In the genomic region with DNA sequence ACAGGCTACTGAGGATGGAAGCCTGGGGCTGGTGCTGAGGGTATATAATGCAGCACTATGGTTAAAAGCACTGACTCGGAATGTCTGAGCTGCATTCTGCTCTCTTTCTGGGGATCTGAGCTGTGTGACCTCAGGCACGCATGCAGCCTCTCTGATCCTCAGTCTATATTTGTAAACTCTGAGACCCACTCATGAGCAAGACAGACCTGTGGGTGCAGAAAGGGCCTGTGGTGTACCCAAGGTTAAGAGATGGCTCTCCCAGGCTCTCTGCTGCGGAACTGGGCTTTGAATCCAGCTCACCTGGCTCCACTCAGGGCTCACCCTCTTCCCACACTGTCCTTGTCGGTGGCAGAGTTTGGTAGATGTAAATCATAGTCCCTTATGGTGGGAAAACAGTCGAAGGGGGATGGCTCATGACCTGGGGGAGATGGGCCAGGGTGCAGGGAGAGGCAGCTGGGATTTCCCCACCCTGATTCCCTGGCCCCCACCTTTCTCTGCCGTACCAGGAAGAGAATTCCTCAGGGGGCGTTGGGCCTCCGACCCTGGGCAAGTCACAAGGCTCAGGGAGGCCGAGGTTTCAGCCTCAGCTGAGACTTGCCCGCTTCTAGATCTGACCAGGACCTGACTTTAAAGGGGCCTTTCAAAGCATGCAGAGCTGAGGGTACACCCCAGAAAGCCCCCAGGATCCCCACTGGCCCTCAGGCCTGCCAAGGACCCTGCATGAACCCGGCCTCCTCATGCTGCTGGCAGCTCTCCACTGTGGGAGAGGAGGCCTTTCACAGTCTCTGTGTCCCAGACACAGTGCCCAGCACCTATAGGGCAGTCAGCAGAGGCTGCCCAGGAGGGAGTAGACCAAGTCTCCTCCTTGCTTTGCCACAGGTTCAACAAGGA, we compare ENCODE assay signal across 17 cellular contexts.
A peak's percentile ranks its signal among the peaks of the same experiment; 100 is the strongest.
DNase-seq lines count a peak whose midpoint lies in the region; ATAC-seq and TF ChIP-seq lines count a peak whose summit lies in the region.
"Had no signal": no experiment of that assay in that cellular context is flagged by ENCODE, and none has a peak within 500 bp of the region (broad histone marks: within the 10 kb centered on the region; RNA-seq: fewer than 3 reads in every experiment).

No MANE protein-coding gene starts in this region.

- ATAC-seq in left ventricle myocardium superior = no peak
- ATAC-seq: stimulated activated effector memory CD8-positive, alpha-beta T cell treated with anti-CD3 and anti-CD28 coated beads, Interleukin-12 subunit alpha, Interleukin-12 subunit beta, amount 100 ng/mL, for 72 hours; WTC11 had no signal

- H4K20me1 ChIP-seq in smooth muscle cell (ENCODE audit: low read depth) = no peaks in the 10 kb centered on the region

- TF ChIP-seq POLR2A in esophagus muscularis mucosa (IDR thresholded peaks at IDR 0.05; ENCODE audit: low read depth) = no peak
- no peak for TF ChIP-seq POLR2A in ovary (IDR thresholded peaks at IDR 0.05)

- no peaks in the 10 kb centered on the region for H3K9me3 ChIP-seq in right atrium auricular region
- no peaks in the 10 kb centered on the region for H3K9me3 ChIP-seq in esophagus muscularis mucosa
- no peaks in the 10 kb centered on the region for H3K9me3 ChIP-seq in ovary
- H3K9me3 ChIP-seq in BE2C = no peaks in the 10 kb centered on the region
- no peaks in the 10 kb centered on the region for H3K9me3 ChIP-seq in smooth muscle cell (replicated peaks; ENCODE audit: low read depth)

- H3K9ac ChIP-seq in smooth muscle cell (ENCODE audit: low read depth) = no peak overlapping the region

- intact Hi-C loops in left ventricle myocardium superior (cut with micrococcal nuclease) = no loop called here
- intact Hi-C loops in esophagus muscularis mucosa (cut with DNase I) = no loop called here
- intact Hi-C loops in ovary (cut with DNase I) = loop anchor here in 1 of 4 donors (5.0 kb wide), 1 partner anchor 89 kb away; a partner anchor contains a TSS

- peak; percentile 36 for DNase-seq in right atrium auricular region (ENCODE audit: low spot score)
- DNase-seq in left ventricle myocardium superior = no peak
- DNase-seq in esophagus muscularis mucosa (ENCODE audit: extremely low spot score) = no peak
- peak in 3 of 5 donors; percentile 10 to 18 (median 16) for DNase-seq in ovary
- DNase-seq in central memory CD4-positive, alpha-beta T cell = no peak
- no peak for DNase-seq in BE2C
- no peak for DNase-seq in smooth muscle cell (lab: John Stamatoyannopoulos, UW; ENCODE audit: unreplicated experiment)
- no peak for DNase-seq in DMS53 (lab: John Stamatoyannopoulos, UW)
- DNase-seq: activated CD4-positive, alpha-beta memory T cell treated with anti-CD3 and anti-CD28 coated beads, Interleukin-2, amount 10 ng/mL, durations not matched to agents 7 days and 5 days; effector CD4-positive, alpha-beta T cell; NCI-H1417; NCI-H526; SIG-M5; T-helper 2 cell; trophoblast cell had no signal

- 67% methylated on average over 10 of the region's 11 CpGs for WGBS in esophagus muscularis mucosa
- WGBS in ovary, 3 donors = 69 to 76% (median 72%) methylated on average over 10 to 11 of the region's 11 CpGs
- 84% methylated on average over 11 of the region's 11 CpGs for WGBS in smooth muscle cell (ENCODE audit: low lambda C conversion rate)

- H2AFZ ChIP-seq in smooth muscle cell (ENCODE audit: low read depth) = no peak overlapping the region

- H3K4me2 ChIP-seq in smooth muscle cell = no peak overlapping the region

- H3K36me3 ChIP-seq in right atrium auricular region = no peaks in the 10 kb centered on the region
- peaks cover 0 to 20% (median 0%) of the 10 kb centered on the region in 4 donors for H3K36me3 ChIP-seq in esophagus muscularis mucosa
- H3K36me3 ChIP-seq in ovary = no peaks in the 10 kb centered on the region
- H3K36me3 ChIP-seq in BE2C = peaks cover 3% of the 10 kb centered on the region; the same call in 1 of the 2 replicates
- H3K36me3 ChIP-seq in smooth muscle cell (ENCODE audit: low read depth) = no peaks in the 10 kb centered on the region

- no peaks in the 10 kb centered on the region for H3K27me3 ChIP-seq in right atrium auricular region
- no peaks in the 10 kb centered on the region for H3K27me3 ChIP-seq in esophagus muscularis mucosa
- no peaks in the 10 kb centered on the region for H3K27me3 ChIP-seq in ovary
- H3K27me3 ChIP-seq in BE2C = no peaks in the 10 kb centered on the region
- H3K27me3 ChIP-seq in smooth muscle cell (ENCODE audit: low read depth) = no peaks in the 10 kb centered on the region

- H3K79me2 ChIP-seq in smooth muscle cell (ENCODE audit: low read depth) = no peaks in the 10 kb centered on the region

- H3K27ac ChIP-seq in right atrium auricular region (no peak overlapping the region), esophagus muscularis mucosa (replicated peaks in 1 of 4) (peak overlapping the region; percentile 91 to 95 (median 92)), ovary (no peak overlapping the region), smooth muscle cell (ENCODE audit: low read depth) (no peak overlapping the region)

- no peaks in the 10 kb centered on the region for H3K4me1 ChIP-seq in right atrium auricular region
- H3K4me1 ChIP-seq in esophagus muscularis mucosa = peaks cover 7 to 60% (median 55%) of the 10 kb centered on the region in 4 donors
- peaks cover 3% of the 10 kb centered on the region for H3K4me1 ChIP-seq in ovary (ENCODE audit: insufficient read depth)
- H3K4me1 ChIP-seq in BE2C = no peaks in the 10 kb centered on the region; the same call in 1 of the 2 replicates
- H3K4me1 ChIP-seq in smooth muscle cell (ENCODE audit: low read depth) = no peaks in the 10 kb centered on the region

- TF ChIP-seq CTCF in right atrium auricular region (IDR thresholded peaks at IDR 0.05) (no peak), esophagus muscularis mucosa (IDR thresholded peaks at IDR 0.05) (no peak), ovary (IDR thresholded peaks at IDR 0.05) (no peak), BE2C (IDR thresholded peaks at IDR 0.05; ENCODE audit: low read depth, low read length) (no peak), smooth muscle cell (IDR thresholded peaks at IDR 0.05; ENCODE audit: borderline replicate concordance, insufficient read depth, poor library complexity, severe bottlenecking) (no peak)

- no peak for TF ChIP-seq EP300 in esophagus muscularis mucosa (IDR thresholded peaks at IDR 0.05)
- TF ChIP-seq EP300 in ovary (IDR thresholded peaks at IDR 0.05) = no peak

- H3K4me3 ChIP-seq in right atrium auricular region = no peak overlapping the region
- no peak overlapping the region for H3K4me3 ChIP-seq in esophagus muscularis mucosa
- H3K4me3 ChIP-seq in ovary = no peak overlapping the region
- H3K4me3 ChIP-seq in BE2C (ENCODE audit: low read depth, low read length) = no peak overlapping the region
- no peak overlapping the region for H3K4me3 ChIP-seq in smooth muscle cell

- no peaks in the 10 kb centered on the region for H3F3A ChIP-seq in smooth muscle cell (ENCODE audit: low read depth)

Comparison
In these comparisons a context has a peak if more than half of its experiments do, and no peak if none do; other contexts are left out.
1. DNase-seq: peak in right atrium auricular region (single experiment) and ovary (3 of 5); none in left ventricle myocardium superior (single experiment), esophagus muscularis mucosa (single experiment), central memory CD4-positive, alpha-beta T cell (single experiment), BE2C (single experiment), smooth muscle cell (single experiment) and DMS53 (single experiment).
2. H3K27ac ChIP-seq: peak in esophagus muscularis mucosa (4 of 4); none in right atrium auricular region (0 of 2), ovary (0 of 2) and smooth muscle cell (single experiment).